9 cellular contexts compared by ENCODE assay signal in genomic region chr15:43775411-43775965, GRCh38. TPM values are rescaled to one million over a fixed set of nuclear protein-coding genes. Genes with fewer than 3 reads are reported as not detected.
DNase-seq lines count a peak whose midpoint lies in the region; ATAC-seq, FAIRE-seq and TF ChIP-seq lines count a peak whose summit lies in the region.
"Had no signal": no experiment of that assay in that cellular context is flagged by ENCODE, and none has a peak within 500 bp of the region (broad histone marks: within the 10 kb centered on the region; RNA-seq: fewer than 3 reads in every experiment).

No MANE protein-coding gene starts in this region.

- TF ChIP-seq POLR2A in HepG2 (IDR thresholded peaks at IDR 0.05; ENCODE audit: insufficient read depth in 1 of 2, low read depth in 2 of 2, low read length in 2 of 2) = peak; percentile 39 to 41; a peak in 1 of 4 replicates

- peak overlapping the region; percentile 99 for H3K4me2 ChIP-seq in HepG2 (ENCODE audit: low read depth, low read length)

- TSS peak; percentile 42 for BruUV-seq in HepG2 (replicated peaks; lab: Mats Ljungman, UMichigan)

- H3K27me3 ChIP-seq in HepG2 (ENCODE audit: control insufficient read depth in 1 of 2, insufficient read depth in 2 of 2, low read length in 2 of 2) = no peaks in the 10 kb centered on the region

- peak; percentile 70 for ATAC-seq in HepG2
- ATAC-seq in GM21529 (IDR thresholded peaks at IDR 0.05; ENCODE audit: unreplicated experiment) = no peak

- WGBS in HepG2 (ENCODE audit: low lambda C conversion rate) = 89% methylated on average over 1 of the region's 1 CpG

- H3K9me3 Mint-ChIP-seq in brain = peaks cover 0 to 3% (median 0%) of the 10 kb centered on the region in 5 experiments

- 0 out of 2 replicates have a peak overlapping the region, but pooled peaks have one; percentile 75 for H3K9ac ChIP-seq in HepG2 (ENCODE audit: insufficient read depth, low read depth, low read length)

- no peaks in the 10 kb centered on the region for H4K20me1 ChIP-seq in HepG2 (ENCODE audit: insufficient read depth, low read length)

- POLR2A ChIA-PET in GM10248 (lab: Yijun Ruan, JAX) (interaction anchor here (0.7 to 2.2 kb wide), 4 partner anchors 11 to 327 kb away, joined by 3 to 15 read pairs (median 4); partner anchors contain the start of genes HYPK and SERINC4), HepG2 (lab: Yijun Ruan, JAX) (interaction anchor here (1.8 to 4.0 kb wide), 4 partner anchors 14 to 30 kb away, joined by 4 to 34 read pairs (median 20); partner anchors contain the start of genes HYPK, PDIA3 and SERINC4)

- TF ChIP-seq CTCF in GM10248 (IDR thresholded peaks at IDR 0.05; ENCODE audit: control extremely low read depth, extremely low read depth, low read depth, missing control alignments) (peak; percentile 15), brain (conservative IDR thresholded peaks at IDR 0.05) (peak in 1 of 2 experiments; percentile 18), HepG2 (CRISPR knock-in tag; IDR thresholded peaks at IDR 0.05) (peak; percentile 88)

- peak overlapping the region; percentile 65 to 97 (median 78); a peak in 5 of 6 replicates for H3K4me3 ChIP-seq in HepG2 (replicated peaks in 1 of 3; ENCODE audit: insufficient read depth in 1 of 3, low read depth in 2 of 3, low read length in 3 of 3)

- TF ChIP-seq RAD21 in HepG2 (CRISPR knock-in tag; IDR thresholded peaks at IDR 0.05) = no peak

- DNase-seq in A172 (ENCODE audit: low spot score) = peak; percentile 70
- no peak for DNase-seq in GM10248 (ENCODE audit: extremely low spot score)
- peak; percentile 70 for DNase-seq in NCI-H345 treated with DMSO at 0.1 percent for 48 hours (lab: John Stamatoyannopoulos, UW; ENCODE audit: unreplicated experiment)
- DNase-seq in HepG2 (ENCODE audit: low spot score) = peak; percentile 79
- DNase-seq in COLO829 (ENCODE audit: low spot score) = no peak
- no peak for DNase-seq in hepatic stellate cell (ENCODE audit: low spot score)

- in situ Hi-C loops in HepG2 (cut with HindIII; ENCODE audit: extremely low pct_ligation_motif_present, low pct_unique_long_range_greater_than_20kb) = loop anchor here (10.0 kb wide), 1 partner anchor 261 kb away; the partner anchor contains the start of gene MAP1A

- no peaks in the 10 kb centered on the region for H3K9me3 ChIP-seq in HepG2 (ENCODE audit: low read length)

- H3K4me3 Mint-ChIP-seq in brain = peak overlapping the region in 4 of 5 experiments; percentile 50 to 88 (median 86)

- peaks cover 15% of the 10 kb centered on the region for H3K4me1 ChIP-seq in HepG2 (ENCODE audit: insufficient read depth, low read length)

- peak; percentile 92 for FAIRE-seq in HepG2 (lab: Jason Lieb, UNC)

- TF ChIP-seq EP300 in HepG2 (IDR thresholded peaks at IDR 0.05; ENCODE audit: low read depth in 2 of 2, low read length in 2 of 2) = no peak
- TF ChIP-seq EP300 in HepG2 (CRISPR knock-in tag; IDR thresholded peaks at IDR 0.05; ENCODE audit: borderline replicate concordance) = no peak

- intact Hi-C loops in HepG2 (cut with micrococcal nuclease; ENCODE audit: unreplicated experiment) = no loop called here

- H3K27me3 Mint-ChIP-seq in brain = peaks cover 8% of the 10 kb centered on the region

- H3K27ac ChIP-seq in HepG2 (ENCODE audit: extremely low read length, insufficient read depth, low read length) = peak overlapping the region; percentile 13

- peaks cover 13% of the 10 kb centered on the region for H3K4me1 Mint-ChIP-seq in brain

- H3K36me3 ChIP-seq in HepG2 (replicated peaks in 1 of 2; ENCODE audit: control insufficient read depth in 1 of 2, insufficient read depth in 2 of 2, low read length in 2 of 2) = peaks cover 4 to 30% of the 10 kb centered on the region in 2 experiments; a peak in 4 of 5 replicates

- CTCF ChIA-PET in GM10248 (lab: Yijun Ruan, JAX) = interaction anchor here (1.0 to 3.5 kb wide), 4 partner anchors 10 to 268 kb away, joined by 3 to 59 read pairs (median 12); partner anchors contain the start of gene SERF2
- CTCF ChIA-PET in HepG2 (lab: Yijun Ruan, JAX; ENCODE audit: low intra/inter-chr PET ratio, low total read pairs) = no interaction called here

- peak overlapping the region; percentile 37 to 90 (median 58) for H3K27ac Mint-ChIP-seq in brain

- no peaks in the 10 kb centered on the region for H3K79me2 ChIP-seq in HepG2 (ENCODE audit: insufficient read depth, low read length)

- H3K36me3 Mint-ChIP-seq in brain = peaks cover 23% of the 10 kb centered on the region

- no peak overlapping the region for H2AFZ ChIP-seq in HepG2 (ENCODE audit: low read length)

RNA-seq across cellular contexts. Expression of gene ELL3, which starts 1.3 kb away (rescaled TPM):
- 3.6 and 6.1 TPM in 2 replicates for total RNA-seq in A172 (2014; rRNA removed; shearing (Covaris generic))
- polyA plus RNA-seq in brain (ENCODE audit: insufficient read depth, low read depth, low replicate concordance) (10.6 TPM), HepG2 (2011; rRNA removed) (8.8 and 9.1 TPM in 2 replicates)
- total RNA-seq in HepG2 (2016; rRNA removed; fragmentation: Illumina TruSeq; extraction: Trizol) = 5.8 and 6.1 TPM in 2 replicates
- total RNA-seq in HepG2 (2016; cell fraction: cytosol; rRNA removed; fragmentation: Illumina TruSeq; extraction: Trizol; ENCODE audit: low read depth) = 1.9 and 3.2 TPM in 2 replicates
- 6.7 and 7.2 TPM in 2 replicates for total RNA-seq in HepG2 (2016; cell fraction: insoluble cytoplasmic fraction; rRNA removed; fragmentation: Illumina TruSeq; extraction: Trizol)
- 2.9 and 3.4 TPM in 2 replicates for total RNA-seq in HepG2 (2016; cell fraction: membrane; rRNA removed; fragmentation: Illumina TruSeq; extraction: Trizol)
- 5.9 and 8.5 TPM in 2 replicates for total RNA-seq in HepG2 (2016; cell fraction: nucleus; rRNA removed; fragmentation: Illumina TruSeq; extraction: Trizol)
- polyA plus RNA-seq in HepG2 (2011; cell fraction: cytosol; rRNA removed) = 5.0 and 6.3 TPM in 2 replicates
- 18.3 and 18.6 TPM in 2 replicates for polyA plus RNA-seq in HepG2 (2011; cell fraction: nucleus; rRNA removed)
- 4.2 and 4.8 TPM in 2 replicates for polyA plus RNA-seq in HepG2 (2012)
- 1.6 and 1.7 TPM in 2 replicates for polyA plus RNA-seq in HepG2 (2016; cell fraction: cytosol; fragmentation: Illumina TruSeq; extraction: Trizol; ENCODE audit: low read depth)
- 5.0 and 5.2 TPM in 2 replicates for polyA plus RNA-seq in HepG2 (2016; cell fraction: insoluble cytoplasmic fraction; fragmentation: Illumina TruSeq; extraction: Trizol; ENCODE audit: low read depth)
- polyA plus RNA-seq in HepG2 (2016; cell fraction: membrane; fragmentation: Illumina TruSeq; extraction: Trizol; ENCODE audit: low read depth) = 1.9 and 3.1 TPM in 2 replicates
- 8.2 and 10.0 TPM in 2 replicates for polyA plus RNA-seq in HepG2 (2016; cell fraction: nucleus; fragmentation: Illumina TruSeq; extraction: Trizol; ENCODE audit: insufficient read depth, low read depth)
- 15.0 and 20.6 TPM in 2 replicates for polyA minus RNA-seq in HepG2 (2011; rRNA and poly(A)+ RNA removed; ENCODE audit: low replicate concordance)
- polyA minus RNA-seq in HepG2 (2011; cell fraction: cytosol; rRNA and poly(A)+ RNA removed) = 3.4 and 3.7 TPM in 2 replicates
- polyA minus RNA-seq in HepG2 (2011; cell fraction: nucleus; rRNA and poly(A)+ RNA removed) = 9.5 and 9.9 TPM in 2 replicates

RNA-seq across cellular contexts. Expression of gene SERF2, which starts 16.6 kb away (rescaled TPM):
- 361 and 697 TPM in 2 replicates for total RNA-seq in A172 (2014; rRNA removed; shearing (Covaris generic))
- polyA plus RNA-seq in brain (ENCODE audit: insufficient read depth, low read depth, low replicate concordance) = 789 TPM
- total RNA-seq in HepG2 (2016; rRNA removed; fragmentation: Illumina TruSeq; extraction: Trizol) = 1,257 and 1,308 TPM in 2 replicates
- total RNA-seq in HepG2 (2016; cell fraction: cytosol; rRNA removed; fragmentation: Illumina TruSeq; extraction: Trizol; ENCODE audit: low read depth) = 535 and 754 TPM in 2 replicates
- total RNA-seq in HepG2 (2016; cell fraction: insoluble cytoplasmic fraction; rRNA removed; fragmentation: Illumina TruSeq; extraction: Trizol) = 1,238 and 1,246 TPM in 2 replicates
- total RNA-seq in HepG2 (2016; cell fraction: membrane; rRNA removed; fragmentation: Illumina TruSeq; extraction: Trizol) = 987 and 1,243 TPM in 2 replicates
- total RNA-seq in HepG2 (2016; cell fraction: nucleus; rRNA removed; fragmentation: Illumina TruSeq; extraction: Trizol) = 431 and 520 TPM in 2 replicates
- 707 and 811 TPM in 2 replicates for polyA plus RNA-seq in HepG2 (2011; rRNA removed)
- polyA plus RNA-seq in HepG2 (2011; cell fraction: cytosol; rRNA removed) = 569 and 1,388 TPM in 2 replicates
- 699 and 772 TPM in 2 replicates for polyA plus RNA-seq in HepG2 (2011; cell fraction: nucleus; rRNA removed)
- 584 and 625 TPM in 2 replicates for polyA plus RNA-seq in HepG2 (2012)
- polyA plus RNA-seq in HepG2 (2016; cell fraction: cytosol; fragmentation: Illumina TruSeq; extraction: Trizol; ENCODE audit: low read depth) = 501 and 704 TPM in 2 replicates
- polyA plus RNA-seq in HepG2 (2016; cell fraction: insoluble cytoplasmic fraction; fragmentation: Illumina TruSeq; extraction: Trizol; ENCODE audit: low read depth) = 1,095 and 1,148 TPM in 2 replicates
- polyA plus RNA-seq in HepG2 (2016; cell fraction: membrane; fragmentation: Illumina TruSeq; extraction: Trizol; ENCODE audit: low read depth) = 829 and 1,016 TPM in 2 replicates
- 767 and 788 TPM in 2 replicates for polyA plus RNA-seq in HepG2 (2016; cell fraction: nucleus; fragmentation: Illumina TruSeq; extraction: Trizol; ENCODE audit: insufficient read depth, low read depth)
- 804 and 856 TPM in 2 replicates for polyA minus RNA-seq in HepG2 (2011; rRNA and poly(A)+ RNA removed; ENCODE audit: low replicate concordance)
- 126 and 152 TPM in 2 replicates for polyA minus RNA-seq in HepG2 (2011; cell fraction: cytosol; rRNA and poly(A)+ RNA removed)
- polyA minus RNA-seq in HepG2 (2011; cell fraction: nucleus; rRNA and poly(A)+ RNA removed) = 163 and 169 TPM in 2 replicates

RNA-seq across cellular contexts. Expression of gene SERINC4, which starts 24.5 kb away (rescaled TPM):
- total RNA-seq in A172 (2014; rRNA removed; shearing (Covaris generic)) = not detected in 2 replicates
- polyA plus RNA-seq in brain (ENCODE audit: insufficient read depth, low read depth, low replicate concordance) (0.22 TPM), HepG2 (2011; rRNA removed) (0.04 TPM in 1 of 2 replicates, not detected in the other)
- not detected in 2 replicates for total RNA-seq in HepG2 (2016; rRNA removed; fragmentation: Illumina TruSeq; extraction: Trizol)
- total RNA-seq in HepG2 (2016; cell fraction: cytosol; rRNA removed; fragmentation: Illumina TruSeq; extraction: Trizol; ENCODE audit: low read depth) = not detected in 2 replicates
- total RNA-seq in HepG2 (2016; cell fraction: insoluble cytoplasmic fraction; rRNA removed; fragmentation: Illumina TruSeq; extraction: Trizol) = 0.09 TPM in 1 of 2 replicates, not detected in the other
- not detected in 2 replicates for total RNA-seq in HepG2 (2016; cell fraction: membrane; rRNA removed; fragmentation: Illumina TruSeq; extraction: Trizol)
- not detected in 2 replicates for total RNA-seq in HepG2 (2016; cell fraction: nucleus; rRNA removed; fragmentation: Illumina TruSeq; extraction: Trizol)
- not detected in 2 replicates for polyA plus RNA-seq in HepG2 (2011; cell fraction: cytosol; rRNA removed)
- polyA plus RNA-seq in HepG2 (2011; cell fraction: nucleus; rRNA removed) = 0.10 TPM in 2 replicates
- polyA plus RNA-seq in HepG2 (2012) = not detected in 2 replicates
- polyA plus RNA-seq in HepG2 (2016; cell fraction: cytosol; fragmentation: Illumina TruSeq; extraction: Trizol; ENCODE audit: low read depth) = not detected in 2 replicates
- polyA plus RNA-seq in HepG2 (2016; cell fraction: insoluble cytoplasmic fraction; fragmentation: Illumina TruSeq; extraction: Trizol; ENCODE audit: low read depth) = not detected in 2 replicates
- not detected in 2 replicates for polyA plus RNA-seq in HepG2 (2016; cell fraction: membrane; fragmentation: Illumina TruSeq; extraction: Trizol; ENCODE audit: low read depth)
- not detected in 2 replicates for polyA plus RNA-seq in HepG2 (2016; cell fraction: nucleus; fragmentation: Illumina TruSeq; extraction: Trizol; ENCODE audit: insufficient read depth, low read depth)
- 2.4 TPM in 1 of 2 replicates, not detected in the other for polyA minus RNA-seq in HepG2 (2011; rRNA and poly(A)+ RNA removed; ENCODE audit: low replicate concordance)
- not detected in 2 replicates for polyA minus RNA-seq in HepG2 (2011; cell fraction: cytosol; rRNA and poly(A)+ RNA removed)
- polyA minus RNA-seq in HepG2 (2011; cell fraction: nucleus; rRNA and poly(A)+ RNA removed) = 0.13 TPM in 1 of 2 replicates, not detected in the other
- total RNA-seq: lower leg skin had no signal

RNA-seq across cellular contexts. Expression of gene HYPK, which starts 24.9 kb away (rescaled TPM):
- 11.4 and 24.3 TPM in 2 replicates for total RNA-seq in A172 (2014; rRNA removed; shearing (Covaris generic))
- polyA plus RNA-seq in brain (ENCODE audit: insufficient read depth, low read depth, low replicate concordance) (6.7 TPM), HepG2 (2011; rRNA removed) (12.7 and 16.5 TPM in 2 replicates)
- total RNA-seq in HepG2 (2016; rRNA removed; fragmentation: Illumina TruSeq; extraction: Trizol) = 9.4 and 13.5 TPM in 2 replicates
- 9.3 and 10.3 TPM in 2 replicates for total RNA-seq in HepG2 (2016; cell fraction: cytosol; rRNA removed; fragmentation: Illumina TruSeq; extraction: Trizol; ENCODE audit: low read depth)
- 12.9 and 17.9 TPM in 2 replicates for total RNA-seq in HepG2 (2016; cell fraction: insoluble cytoplasmic fraction; rRNA removed; fragmentation: Illumina TruSeq; extraction: Trizol)
- total RNA-seq in HepG2 (2016; cell fraction: membrane; rRNA removed; fragmentation: Illumina TruSeq; extraction: Trizol) = 10.1 and 12.4 TPM in 2 replicates
- total RNA-seq in HepG2 (2016; cell fraction: nucleus; rRNA removed; fragmentation: Illumina TruSeq; extraction: Trizol) = 18.0 and 18.7 TPM in 2 replicates
- polyA plus RNA-seq in HepG2 (2011; cell fraction: cytosol; rRNA removed) = 1.7 and 1.9 TPM in 2 replicates
- 16.8 and 20.9 TPM in 2 replicates for polyA plus RNA-seq in HepG2 (2011; cell fraction: nucleus; rRNA removed)
- polyA plus RNA-seq in HepG2 (2012) = 4.8 and 7.1 TPM in 2 replicates
- polyA plus RNA-seq in HepG2 (2016; cell fraction: cytosol; fragmentation: Illumina TruSeq; extraction: Trizol; ENCODE audit: low read depth) = 1.4 and 1.7 TPM in 2 replicates
- polyA plus RNA-seq in HepG2 (2016; cell fraction: insoluble cytoplasmic fraction; fragmentation: Illumina TruSeq; extraction: Trizol; ENCODE audit: low read depth) = 3.9 and 4.7 TPM in 2 replicates
- polyA plus RNA-seq in HepG2 (2016; cell fraction: membrane; fragmentation: Illumina TruSeq; extraction: Trizol; ENCODE audit: low read depth) = 1.9 and 3.9 TPM in 2 replicates
- polyA plus RNA-seq in HepG2 (2016; cell fraction: nucleus; fragmentation: Illumina TruSeq; extraction: Trizol; ENCODE audit: insufficient read depth, low read depth) = 12.2 and 12.8 TPM in 2 replicates
- polyA minus RNA-seq in HepG2 (2011; rRNA and poly(A)+ RNA removed; ENCODE audit: low replicate concordance) = 6.7 and 7.4 TPM in 2 replicates
- polyA minus RNA-seq in HepG2 (2011; cell fraction: cytosol; rRNA and poly(A)+ RNA removed) = 4.2 and 8.4 TPM in 2 replicates
- polyA minus RNA-seq in HepG2 (2011; cell fraction: nucleus; rRNA and poly(A)+ RNA removed) = 24.1 and 29.1 TPM in 2 replicates

RNA-seq across cellular contexts. Expression of gene PDIA3, which starts 29.2 kb away (rescaled TPM):
- total RNA-seq in A172 (2014; rRNA removed; shearing (Covaris generic)) = 187 and 217 TPM in 2 replicates
- polyA plus RNA-seq in brain (ENCODE audit: insufficient read depth, low read depth, low replicate concordance) (231 TPM), HepG2 (2011; rRNA removed) (198 and 238 TPM in 2 replicates)
- total RNA-seq in HepG2 (2016; rRNA removed; fragmentation: Illumina TruSeq; extraction: Trizol) = 210 and 433 TPM in 2 replicates
- total RNA-seq in HepG2 (2016; cell fraction: cytosol; rRNA removed; fragmentation: Illumina TruSeq; extraction: Trizol; ENCODE audit: low read depth) = 12.7 and 13.8 TPM in 2 replicates
- 183 and 445 TPM in 2 replicates for total RNA-seq in HepG2 (2016; cell fraction: insoluble cytoplasmic fraction; rRNA removed; fragmentation: Illumina TruSeq; extraction: Trizol)
- 33.7 and 42.9 TPM in 2 replicates for total RNA-seq in HepG2 (2016; cell fraction: membrane; rRNA removed; fragmentation: Illumina TruSeq; extraction: Trizol)
- total RNA-seq in HepG2 (2016; cell fraction: nucleus; rRNA removed; fragmentation: Illumina TruSeq; extraction: Trizol) = 353 and 410 TPM in 2 replicates
- polyA plus RNA-seq in HepG2 (2011; cell fraction: cytosol; rRNA removed) = 75.2 and 130 TPM in 2 replicates
- 59.8 and 75.6 TPM in 2 replicates for polyA plus RNA-seq in HepG2 (2011; cell fraction: nucleus; rRNA removed)
- polyA plus RNA-seq in HepG2 (2012) = 499 and 545 TPM in 2 replicates
- polyA plus RNA-seq in HepG2 (2016; cell fraction: cytosol; fragmentation: Illumina TruSeq; extraction: Trizol; ENCODE audit: low read depth) = 29.1 and 30.8 TPM in 2 replicates
- 242 and 258 TPM in 2 replicates for polyA plus RNA-seq in HepG2 (2016; cell fraction: insoluble cytoplasmic fraction; fragmentation: Illumina TruSeq; extraction: Trizol; ENCODE audit: low read depth)
- 44.4 and 48.4 TPM in 2 replicates for polyA plus RNA-seq in HepG2 (2016; cell fraction: membrane; fragmentation: Illumina TruSeq; extraction: Trizol; ENCODE audit: low read depth)
- 667 and 733 TPM in 2 replicates for polyA plus RNA-seq in HepG2 (2016; cell fraction: nucleus; fragmentation: Illumina TruSeq; extraction: Trizol; ENCODE audit: insufficient read depth, low read depth)
- 14.8 and 51.5 TPM in 2 replicates for polyA minus RNA-seq in HepG2 (2011; rRNA and poly(A)+ RNA removed; ENCODE audit: low replicate concordance)
- 101 and 125 TPM in 2 replicates for polyA minus RNA-seq in HepG2 (2011; cell fraction: cytosol; rRNA and poly(A)+ RNA removed)
- 36.3 and 49.1 TPM in 2 replicates for polyA minus RNA-seq in HepG2 (2011; cell fraction: nucleus; rRNA and poly(A)+ RNA removed)

Comparison
In these comparisons a context has a peak if more than half of its experiments do, and no peak if none do; other contexts are left out.
1. DNase-seq: peak in A172 (single experiment), NCI-H345 treated with DMSO at 0.1 percent for 48 hours (single experiment) and HepG2 (single experiment); none in GM10248 (single experiment), COLO829 (single experiment) and hepatic stellate cell (single experiment).